20 cellular contexts compared by ENCODE assay signal in the genomic region with DNA sequence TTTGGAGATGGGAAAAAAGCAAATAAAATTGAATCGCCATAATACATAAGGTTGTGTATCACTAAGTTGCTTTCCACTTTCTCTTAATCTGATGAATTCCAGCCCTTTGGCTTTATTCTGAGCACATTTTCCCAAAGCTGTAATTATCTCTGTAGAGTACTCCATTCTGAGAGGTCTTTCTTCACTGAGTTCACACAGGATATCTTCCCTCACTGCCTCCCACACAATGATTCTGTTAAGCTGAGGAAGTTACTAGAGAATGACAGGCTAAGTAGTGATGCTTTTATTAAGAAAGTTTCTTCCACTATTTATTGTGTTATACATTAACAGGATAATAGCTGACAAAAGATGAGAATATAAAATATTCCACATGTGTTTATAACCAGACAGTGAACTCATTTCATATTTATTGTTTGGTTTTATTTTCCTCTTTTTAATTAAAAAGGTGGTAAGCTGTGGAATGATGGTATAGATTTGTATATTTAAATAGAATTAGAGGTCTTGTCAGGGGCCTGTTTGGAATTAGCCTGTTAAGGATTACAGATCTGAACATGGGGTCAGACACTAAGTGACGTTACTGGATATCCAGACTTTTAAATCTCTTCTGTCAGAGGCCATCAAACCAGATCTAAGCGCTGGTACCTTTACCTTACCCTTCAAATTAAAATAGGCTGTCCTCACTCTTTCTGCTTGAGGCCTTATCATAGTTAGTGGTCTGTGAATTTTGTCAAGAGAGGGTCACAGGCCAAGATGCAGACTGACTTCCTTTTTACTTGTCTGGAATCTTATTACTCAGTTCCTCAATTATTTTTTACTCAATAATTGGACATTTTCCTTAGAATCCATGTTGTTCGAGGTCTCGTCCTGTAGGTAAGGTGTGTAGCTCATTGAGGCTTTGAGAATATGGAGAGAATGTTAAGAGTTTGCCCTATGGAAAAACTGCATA. TPM values are rescaled to one million over a fixed set of nuclear protein-coding genes. Genes with fewer than 3 reads are reported as not detected.
DNase-seq lines count a peak whose midpoint lies in the region; ATAC-seq and TF ChIP-seq lines count a peak whose summit lies in the region.
"Had no signal": no experiment of that assay in that cellular context is flagged by ENCODE, and none has a peak within 500 bp of the region (broad histone marks: within the 10 kb centered on the region; RNA-seq: fewer than 3 reads in every experiment).

No MANE protein-coding gene starts in this region.

- no peaks in the 10 kb centered on the region for H3K36me3 ChIP-seq in uterus
- H3K36me3 ChIP-seq: gastroesophageal sphincter, MG63 had no signal

- H3K4me3 ChIP-seq in uterus: no peak overlapping the region
- H3K4me3 ChIP-seq: gastroesophageal sphincter, MG63 had no signal

- peaks cover 31% of the 10 kb centered on the region for H3K36me3 Mint-ChIP-seq in dendritic cell treated with granulocyte-macrophage colony-stimulating factor and Interleukin-4, amounts not matched to agents 40 ng/mL and 50 ng/mL, for 4 days (ENCODE audit: low read depth)
- H3K36me3 Mint-ChIP-seq in nephron progenitor cell (ENCODE audit: low read depth): peaks cover 24% of the 10 kb centered on the region

- H3K4me1 Mint-ChIP-seq in dendritic cell treated with granulocyte-macrophage colony-stimulating factor and Interleukin-4, amounts not matched to agents 40 ng/mL and 50 ng/mL, for 4 days (ENCODE audit: low read depth): peaks cover 73% of the 10 kb centered on the region
- H3K4me1 Mint-ChIP-seq in nephron progenitor cell: peaks cover 48% of the 10 kb centered on the region

- peak overlapping the region; percentile 20 for H3K4me3 Mint-ChIP-seq in dendritic cell treated with granulocyte-macrophage colony-stimulating factor and Interleukin-4, amounts not matched to agents 40 ng/mL and 50 ng/mL, for 4 days
- no peak overlapping the region for H3K4me3 Mint-ChIP-seq in nephron progenitor cell

- peak overlapping the region; percentile 53 for H3K27ac Mint-ChIP-seq in dendritic cell treated with granulocyte-macrophage colony-stimulating factor and Interleukin-4, amounts not matched to agents 40 ng/mL and 50 ng/mL, for 4 days
- peak overlapping the region; percentile 79 for H3K27ac Mint-ChIP-seq in nephron progenitor cell
- H3K27ac Mint-ChIP-seq: activated naive CD4-positive, alpha-beta T cell treated with anti-CD3 and anti-CD28 coated beads, Interleukin-2, amount 50 U/mL, for 72 hours had no signal

- intact Hi-C loops in Right ventricle myocardium superior (cut with DNase I) (loop anchor here (10.0 kb wide), 1 partner anchor 100 kb away; no protein-coding TSS in a partner anchor), cardiac septum (cut with DNase I) (loop anchor here (10.0 kb wide), 1 partner anchor 180 kb away; no protein-coding TSS in a partner anchor), uterus (cut with DNase I; ENCODE audit: low total_unique reads) (no loop called here)
- intact Hi-C loops in dendritic cell treated with granulocyte-macrophage colony-stimulating factor and Interleukin-4, amounts not matched to agents 40 ng/mL and 50 ng/mL, for 4 days (cut with micrococcal nuclease): loop anchor here (1.0 to 10.0 kb wide), 3 partner anchors 7 to 308 kb away; no protein-coding TSS in a partner anchor

- no peaks in the 10 kb centered on the region for H3K27me3 ChIP-seq in uterus
- H3K27me3 ChIP-seq: gastroesophageal sphincter had no signal

- DNase-seq in Right ventricle myocardium superior (no peak), cardiac septum (ENCODE audit: low spot score) (no peak), nephron progenitor cell (no peak), uterus (no peak), DMS114 treated with DMSO at 0.1 percent for 48 hours (lab: John Stamatoyannopoulos, UW; ENCODE audit: unreplicated experiment) (no peak), anterior cingulate cortex (lab: John Stamatoyannopoulos, UW) (no peak)
- DNase-seq in activated CD4-positive, alpha-beta T cell treated with anti-CD3 and anti-CD28 coated beads for 48 hours: no peak
- DNase-seq: ACHN; activated CD4-positive, alpha-beta T cell treated with anti-CD3 and anti-CD28 coated beads for 1 hour; activated T-cell treated with anti-CD3 and anti-CD28 coated beads for 4 hours; central memory CD4-positive, alpha-beta T cell; COR-L47; MG63; NCI-H2171 treated with DMSO at 0.1 percent for 48 hours; stimulated activated CD4-positive, alpha-beta T cell treated with anti-CD3 and anti-CD28 coated beads, Interleukin-4, amount 100 ng/mL, for 24 hours; T-helper 1 cell had no signal

- no peaks in the 10 kb centered on the region for H3K27me3 Mint-ChIP-seq in dendritic cell treated with granulocyte-macrophage colony-stimulating factor and Interleukin-4, amounts not matched to agents 40 ng/mL and 50 ng/mL, for 4 days
- H3K27me3 Mint-ChIP-seq in nephron progenitor cell (ENCODE audit: low read depth, poor library complexity): no peaks in the 10 kb centered on the region

- H3K4me1 ChIP-seq in uterus: no peaks in the 10 kb centered on the region

- H3K9me3 Mint-ChIP-seq in dendritic cell treated with granulocyte-macrophage colony-stimulating factor and Interleukin-4, amounts not matched to agents 40 ng/mL and 50 ng/mL, for 4 days: no peaks in the 10 kb centered on the region
- H3K9me3 Mint-ChIP-seq in nephron progenitor cell: peaks cover 9% of the 10 kb centered on the region

- no peak for TF ChIP-seq POLR2A in uterus (IDR thresholded peaks at IDR 0.05)

- no peaks in the 10 kb centered on the region for H3K9me3 ChIP-seq in uterus
- H3K9me3 ChIP-seq: gastroesophageal sphincter, MG63 had no signal

- H3K27ac ChIP-seq in uterus: peak overlapping the region; percentile 50 to 72

- ATAC-seq in Right ventricle myocardium superior (ENCODE audit: poor library complexity): peak; percentile 32
- ATAC-seq: activated naive CD4-positive, alpha-beta T cell treated with anti-CD3 and anti-CD28 coated beads, Interleukin-2, amount 50 U/mL, for 72 hours; gastroesophageal sphincter had no signal

- TF ChIP-seq CTCF in nephron progenitor cell (IDR thresholded peaks at IDR 0.05) (no peak), uterus (IDR thresholded peaks at IDR 0.05) (no peak)

RNA-seq across cellular contexts. Expression of gene PLXDC2, which starts 8.4 kb away (rescaled TPM):
- total RNA-seq in Right ventricle myocardium superior (12.2 TPM), cardiac septum (22.6 TPM), uterus (10 to 100 TPM; 39.4 to 59.2 (median 52.2) TPM)
- total RNA-seq: activated naive CD4-positive, alpha-beta T cell treated with anti-CD3 and anti-CD28 coated beads, Interleukin-2, amount 50 U/mL, for 72 hours; OCI-LY7 had no signal
